9 cellular contexts compared by ENCODE assay signal in the genomic region with DNA sequence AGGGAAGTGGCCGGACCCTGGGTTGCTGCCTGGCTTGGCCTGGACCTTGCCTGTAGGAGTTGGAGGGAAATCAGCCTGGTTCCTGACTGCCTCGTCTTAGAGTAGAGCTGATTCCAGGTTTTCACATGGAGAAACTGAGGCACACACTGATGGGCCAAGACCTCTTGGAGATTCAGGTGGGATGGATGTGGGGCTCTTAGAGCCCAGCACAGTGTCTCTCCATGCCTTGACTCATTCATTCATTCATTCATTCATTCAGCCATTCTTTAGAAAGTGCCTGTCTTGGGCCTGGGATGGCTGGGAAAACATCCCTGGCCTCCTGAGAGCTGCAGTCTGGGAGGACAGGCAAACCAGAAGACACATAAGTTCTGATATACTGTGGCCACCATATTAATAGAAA. TPM values are rescaled to one million over a fixed set of nuclear protein-coding genes. Genes with fewer than 3 reads are reported as not detected.
DNase-seq lines count a peak whose midpoint lies in the region; ATAC-seq, FAIRE-seq and TF ChIP-seq lines count a peak whose summit lies in the region.
"Had no signal": no experiment of that assay in that cellular context is flagged by ENCODE, and none has a peak within 500 bp of the region (broad histone marks: within the 10 kb centered on the region; RNA-seq: fewer than 3 reads in every experiment).

No MANE protein-coding gene starts in this region.

- peaks cover 68% of the 10 kb centered on the region for H3K36me3 Mint-ChIP-seq in CD4-positive, alpha-beta T cell (ENCODE audit: low read depth)

- H3K18ac ChIP-seq in H1 (ENCODE audit: extremely low read depth, low read length), result no peak overlapping the region

- intact Hi-C loops in CD4-positive, alpha-beta T cell (cut with DNase I, micrococcal nuclease), result loop anchor here (5.0 kb wide), 5 partner anchors 43 to 1698 kb away; partner anchors contain the start of genes ENDOG (in 1 of the 2), LRSAM1 (in 1 of the 2), RPL12 (in 1 of the 2) and ZER1 (in 1 of the 2)
- intact Hi-C loops in PC-3 (cut with micrococcal nuclease), result loop anchor here (5.0 kb wide), 1 partner anchor 33 kb away; no protein-coding TSS in a partner anchor

- H3K4me1 ChIP-seq in PC-3 (ENCODE audit: insufficient read depth, low read length) (peaks cover 20% of the 10 kb centered on the region), H1 (replicated peaks in 1 of 4; ENCODE audit: control insufficient read depth in 3 of 4, insufficient read depth in 4 of 4, low read length in 3 of 4) (peaks cover 6 to 33% (median 18%) of the 10 kb centered on the region in 4 experiments), osteoblast (ENCODE audit: insufficient read depth, low read length) (peaks cover 24% of the 10 kb centered on the region)

- peaks cover 32% of the 10 kb centered on the region for H3K79me1 ChIP-seq in H1 (ENCODE audit: low read depth, low read length)

- H2BK5ac ChIP-seq in H1 (ENCODE audit: low read depth, low read length), result 0 out of 2 replicates have a peak overlapping the region, but pooled peaks have one; percentile 72

- no peak overlapping the region for H3K14ac ChIP-seq in H1 (ENCODE audit: insufficient read length)

- no peak for TF ChIP-seq POLR2A in H1 (IDR thresholded peaks at IDR 0.05; ENCODE audit: control extremely low read depth in 1 of 2, low read depth in 2 of 2, low read length in 2 of 2)

- no peak for TF ChIP-seq CTCF in CD4-positive, alpha-beta T cell (IDR thresholded peaks at IDR 0.05)
- TF ChIP-seq CTCF in PC-3 (conservative IDR thresholded peaks at IDR 0.05; ENCODE audit: low read depth, low read length) (no peak), H1 (IDR thresholded peaks at IDR 0.05; ENCODE audit: control extremely low read depth in 1 of 3, insufficient read depth in 1 of 3, low read depth in 1 of 3, low read length in 3 of 3) (no peak), osteoblast (IDR thresholded peaks at IDR 0.05; ENCODE audit: extremely low read depth, low read depth, low read length) (no peak)

- H4K8ac ChIP-seq in H1 (ENCODE audit: extremely low read depth, insufficient read depth, low read length), result no peak overlapping the region

- peaks cover 11% of the 10 kb centered on the region for H4K20me1 ChIP-seq in PC-3 (ENCODE audit: low read length)
- peaks cover 2 to 10% of the 10 kb centered on the region in 2 experiments for H4K20me1 ChIP-seq in H1 (replicated peaks in 1 of 2; ENCODE audit: control insufficient read depth in 1 of 2, insufficient read depth in 2 of 2, low read length in 2 of 2)
- H4K20me1 ChIP-seq in osteoblast (ENCODE audit: insufficient read depth, low read length), result peaks cover 38% of the 10 kb centered on the region

- no peak overlapping the region for H3K56ac ChIP-seq in H1 (replicated peaks; ENCODE audit: insufficient read length, low read depth, low read length)

- H4K5ac ChIP-seq in H1 (ENCODE audit: insufficient read length, low read depth, low read length), result no peak overlapping the region

- H2AFZ ChIP-seq in PC-3 (ENCODE audit: low read length), result no peak overlapping the region
- no peak overlapping the region for H2AFZ ChIP-seq in H1 (ENCODE audit: low read length)
- no peak overlapping the region for H2AFZ ChIP-seq in osteoblast (ENCODE audit: low read length)

- no peak overlapping the region for H2BK12ac ChIP-seq in H1 (ENCODE audit: low read depth, low read length)

- FAIRE-seq in H1 (lab: Jason Lieb, UNC), result no peak

- H3K23me2 ChIP-seq in H1 (ENCODE audit: low read depth, low read length), result peaks cover 6% of the 10 kb centered on the region

- peak overlapping the region; percentile 99 for H3K4me2 ChIP-seq in PC-3 (ENCODE audit: low read length)
- H3K4me2 ChIP-seq in H1 (ENCODE audit: insufficient read depth in 1 of 2, low read depth in 2 of 2, low read length in 2 of 2), result peak overlapping the region in 1 of 2 experiments; percentile 95; a peak in 1 of 4 replicates
- peak overlapping the region; percentile 96 for H3K4me2 ChIP-seq in osteoblast (ENCODE audit: insufficient read depth, low read length)

- no peaks in the 10 kb centered on the region for H3K27me3 Mint-ChIP-seq in CD4-positive, alpha-beta T cell

- H3K27ac Mint-ChIP-seq in CD4-positive, alpha-beta T cell, result peak overlapping the region; percentile 90

- no peak overlapping the region for H3K27ac ChIP-seq in CD4-positive, alpha-beta T cell (ENCODE audit: low read depth, low read length)
- H3K27ac ChIP-seq in PC-3 (ENCODE audit: low read length), result no peak overlapping the region
- no peak overlapping the region for H3K27ac ChIP-seq in H1 (ENCODE audit: low read depth, low read length)
- H3K27ac ChIP-seq in osteoblast (ENCODE audit: low read depth, low read length), result no peak overlapping the region

- TF ChIP-seq EP300 in H1 (IDR thresholded peaks at IDR 0.05; ENCODE audit: borderline replicate concordance in 1 of 2, low read depth in 2 of 2, low read length in 2 of 2), result no peak

- CTCF ChIA-PET in CD4-positive, alpha-beta T cell (lab: Charles Lee), result no interaction called here
- CTCF ChIA-PET in PC-3 (lab: Charles Lee), result no interaction called here
- CTCF ChIA-PET in H1 (lab: Charles Lee; ENCODE audit: partially characterized antibody), result no interaction called here

- no peaks in the 10 kb centered on the region for H3K9me3 Mint-ChIP-seq in CD4-positive, alpha-beta T cell

- POLR2A ChIA-PET in CD4-positive, alpha-beta T cell (lab: Charles Lee), result interaction anchor here (1.4 kb wide), 1 partner anchor 18 kb away, joined by 5 read pairs; no protein-coding TSS in a partner anchor
- POLR2A ChIA-PET in PC-3 (lab: Charles Lee; ENCODE audit: unreplicated experiment) (no interaction called here), H1 (lab: Charles Lee; ENCODE audit: partially characterized antibody) (interaction anchor here (0.9 to 1.4 kb wide), 3 partner anchors 37 to 91 kb away, joined by 3 to 4 read pairs (median 3); partner anchors contain the start of gene PHYHD1)

- peaks cover 84% of the 10 kb centered on the region for H3K79me2 ChIP-seq in PC-3 (ENCODE audit: low read length)
- H3K79me2 ChIP-seq in H1 (ENCODE audit: control insufficient read depth in 1 of 2, insufficient read depth in 2 of 2, low read length in 2 of 2), result peaks cover 25 to 83% of the 10 kb centered on the region in 2 experiments
- H3K79me2 ChIP-seq in osteoblast (ENCODE audit: insufficient read depth, low read length), result peaks cover 82% of the 10 kb centered on the region

- no TSS peak for BruUV-seq in PC-3 (replicated peaks; lab: Mats Ljungman, UMichigan)

- no peak overlapping the region for H3K4ac ChIP-seq in H1 (replicated peaks; ENCODE audit: insufficient read length, low read depth, low read length)

- no peak overlapping the region for H3K23ac ChIP-seq in H1 (ENCODE audit: insufficient read length)

- no peak overlapping the region for H3K9ac ChIP-seq in PC-3 (ENCODE audit: low read length)
- no peak overlapping the region; a peak in 1 of 7 replicates for H3K9ac ChIP-seq in H1 (replicated peaks in 1 of 4; ENCODE audit: extremely low read depth in 1 of 4, low read depth in 3 of 4, low read length in 3 of 4)

- 0 out of 2 replicates have a peak overlapping the region, but pooled peaks have one; percentile 28 for H2AK5ac ChIP-seq in H1 (ENCODE audit: low read depth, low read length)

- no peak for DNase-seq in CD4-positive, alpha-beta T cell
- DNase-seq in PC-3 (no peak), H1 (ENCODE audit: low read depth in 1 of 2, low spot score in 2 of 2) (no peak), osteoblast (ENCODE audit: insufficient read length, low spot score, missing footprints) (peak; percentile 13), SHP77 (lab: John Stamatoyannopoulos, UW) (no peak), NCI-H1048 (lab: John Stamatoyannopoulos, UW) (no peak), DMS153 (lab: John Stamatoyannopoulos, UW) (no peak)
- DNase-seq: EL had no signal

- no peak overlapping the region for H2BK15ac ChIP-seq in H1 (ENCODE audit: low read length)

- no peaks in the 10 kb centered on the region for H3K27me3 ChIP-seq in CD4-positive, alpha-beta T cell (ENCODE audit: control insufficient read depth, insufficient read depth, low read length)
- H3K27me3 ChIP-seq in PC-3 (ENCODE audit: low read length) (no peaks in the 10 kb centered on the region), H1 (replicated peaks in 1 of 4; ENCODE audit: control insufficient read depth in 3 of 4, extremely low read depth in 1 of 4, insufficient read depth in 3 of 4, low read length in 3 of 4) (no peaks in the 10 kb centered on the region), osteoblast (ENCODE audit: insufficient read depth, low read length) (no peaks in the 10 kb centered on the region)

- H3K4me1 Mint-ChIP-seq in CD4-positive, alpha-beta T cell (ENCODE audit: low read depth), result peaks cover 79% of the 10 kb centered on the region

- H2BK20ac ChIP-seq in H1 (ENCODE audit: low read length), result no peak overlapping the region; the same call in 1 of the 2 replicates

- no peak overlapping the region for H4K91ac ChIP-seq in H1 (replicated peaks; ENCODE audit: insufficient read length, low read length)

- no peaks in the 10 kb centered on the region for H3K9me3 ChIP-seq in CD4-positive, alpha-beta T cell (ENCODE audit: control insufficient read depth, low read length)
- H3K9me3 ChIP-seq in PC-3 (ENCODE audit: low read length) (no peaks in the 10 kb centered on the region), H1 (ENCODE audit: insufficient read depth in 2 of 2, low read depth in 1 of 2, low read length in 1 of 2) (no peaks in the 10 kb centered on the region), osteoblast (ENCODE audit: low read depth, low read length) (no peaks in the 10 kb centered on the region)

- no peak for ATAC-seq in CD4-positive, alpha-beta T cell (ENCODE audit: poor library complexity)
- ATAC-seq in PC-3, result no peak
- no peak for ATAC-seq in HG03039 (IDR thresholded peaks at IDR 0.05; ENCODE audit: unreplicated experiment)

- no peaks in the 10 kb centered on the region for H3K9me2 ChIP-seq in PC-3 (replicated peaks; ENCODE audit: low read length)

- H3K4me3 Mint-ChIP-seq in CD4-positive, alpha-beta T cell, result peak overlapping the region; percentile 98

- no peak for TF ChIP-seq RAD21 in H1 (IDR thresholded peaks at IDR 0.05 in 1 of 2, conservative IDR thresholded peaks at IDR 0.05 in 1 of 2; ENCODE audit: low read depth in 2 of 2, low read length in 2 of 2)

- no peaks in the 10 kb centered on the region for H3F3A ChIP-seq in PC-3 (ENCODE audit: low read length, unreplicated experiment)

- H2BK120ac ChIP-seq in H1 (replicated peaks; ENCODE audit: low read depth, low read length), result no peak overlapping the region

- peak overlapping the region; percentile 100; the same call in 1 of the 2 replicates for H3K4me3 ChIP-seq in PC-3 (ENCODE audit: low read length)
- H3K4me3 ChIP-seq in H1 (ENCODE audit: extremely low read depth in 1 of 4, insufficient read depth in 2 of 4, low read depth in 3 of 4, low read length in 4 of 4), result no peak overlapping the region
- H3K4me3 ChIP-seq in osteoblast (ENCODE audit: insufficient read depth, low read length), result no peak overlapping the region

- 91% methylated on average over 2 of the region's 2 CpGs; no CpG with 5 or more reads in 1 of the 2 experiments for WGBS in H1 (ENCODE audit: extremely low coverage in 1 of 2, insufficient coverage in 1 of 2, insufficient read length in 1 of 2, insufficient replicate concordance in 2 of 2, low coverage in 1 of 2, low lambda C conversion rate in 2 of 2, missing lambda C conversion rate in 1 of 2), 2 experiments

- peaks cover 18% of the 10 kb centered on the region for H3K36me3 ChIP-seq in PC-3 (ENCODE audit: low read depth, low read length)
- H3K36me3 ChIP-seq in H1 (ENCODE audit: control insufficient read depth in 2 of 4, insufficient read depth in 4 of 4, low read length in 3 of 4), result peaks cover 3 to 19% (median 9%) of the 10 kb centered on the region in 4 experiments
- H3K36me3 ChIP-seq in osteoblast (ENCODE audit: insufficient read depth, low read length), result peaks cover 24% of the 10 kb centered on the region

RNA-seq across cellular contexts. Expression of gene LRRC8A, which starts 2.2 kb away (rescaled TPM):
- total RNA-seq in CD4-positive, alpha-beta T cell, result 10 to 100 TPM; 35.0 to 35.8 TPM
- total RNA-seq in PC-3 (2014; rRNA removed) (58.9 and 65.5 TPM in 2 replicates), osteoblast (38.0 and 39.8 TPM in 2 replicates)
- 103 and 106 TPM in 2 replicates for total RNA-seq in H1 (2021; fragmentation: NEBNext Ultra II Directional; extraction: Animal tissue kit (Norgen Biotek cat#: 25700))
- 111 and 114 TPM in 2 replicates for polyA plus RNA-seq in H1 (2011; rRNA removed)
- polyA plus RNA-seq in H1 (2011; cell fraction: cytosol; rRNA removed), result 84.5 TPM
- polyA plus RNA-seq in H1 (2011; cell fraction: nucleus; rRNA removed), result 94.4 TPM
- 49.6 to 86.2 TPM (median 81.7 TPM) in 4 replicates for polyA plus RNA-seq in H1 (2012, experiment 1 of 2)
- 72.4 TPM for polyA plus RNA-seq in H1 (2012, experiment 2 of 2)
- polyA plus RNA-seq in H1 (2013, experiment 1 of 2), result 116 TPM
- 125 TPM for polyA plus RNA-seq in H1 (2013, experiment 2 of 2)
- 141 and 144 TPM in 2 replicates for polyA minus RNA-seq in H1 (2011; rRNA and poly(A)+ RNA removed)
- polyA minus RNA-seq in H1 (2011; cell fraction: cytosol; rRNA and poly(A)+ RNA removed), result 62.6 TPM
- 53.8 TPM for polyA minus RNA-seq in H1 (2011; cell fraction: nucleus; rRNA and poly(A)+ RNA removed)

RNA-seq across cellular contexts. Expression of gene KYAT1, which starts 2.4 kb away (rescaled TPM):
- 1 to 10 TPM; 2.8 to 4.7 TPM for total RNA-seq in CD4-positive, alpha-beta T cell
- total RNA-seq in PC-3 (2014; rRNA removed), result 7.4 and 12.9 TPM in 2 replicates
- total RNA-seq in H1 (2021; fragmentation: NEBNext Ultra II Directional; extraction: Animal tissue kit (Norgen Biotek cat#: 25700)), result 28.5 and 30.4 TPM in 2 replicates
- 42.2 and 56.6 TPM in 2 replicates for polyA plus RNA-seq in H1 (2011; rRNA removed)
- 49.2 TPM for polyA plus RNA-seq in H1 (2011; cell fraction: cytosol; rRNA removed)
- 133 TPM for polyA plus RNA-seq in H1 (2011; cell fraction: nucleus; rRNA removed)
- polyA plus RNA-seq in H1 (2012, experiment 1 of 2), result 24.5 to 34.8 TPM (median 33.7 TPM) in 4 replicates
- polyA plus RNA-seq in H1 (2012, experiment 2 of 2), result 46.6 TPM
- 20.9 TPM for polyA plus RNA-seq in H1 (2013, experiment 1 of 2)
- polyA plus RNA-seq in H1 (2013, experiment 2 of 2), result 20.5 TPM
- 21.4 and 28.1 TPM in 2 replicates for polyA minus RNA-seq in H1 (2011; rRNA and poly(A)+ RNA removed)
- 15.2 TPM for polyA minus RNA-seq in H1 (2011; cell fraction: cytosol; rRNA and poly(A)+ RNA removed)
- polyA minus RNA-seq in H1 (2011; cell fraction: nucleus; rRNA and poly(A)+ RNA removed), result 14.7 TPM
- total RNA-seq in osteoblast, result 3.3 and 4.7 TPM in 2 replicates

RNA-seq across cellular contexts. Expression of gene PHYHD1, which starts 36.6 kb away (rescaled TPM):
- total RNA-seq in CD4-positive, alpha-beta T cell, result 1 to 10 TPM; 1.6 to 2.6 TPM
- total RNA-seq in PC-3 (2014; rRNA removed), result 1.6 TPM in 1 of 2 replicates, not detected in the other
- total RNA-seq in H1 (2021; fragmentation: NEBNext Ultra II Directional; extraction: Animal tissue kit (Norgen Biotek cat#: 25700)), result 14.1 and 18.1 TPM in 2 replicates
- polyA plus RNA-seq in H1 (2011; rRNA removed), result 25.6 and 33.2 TPM in 2 replicates
- polyA plus RNA-seq in H1 (2011; cell fraction: cytosol; rRNA removed), result 27.0 TPM
- 47.0 TPM for polyA plus RNA-seq in H1 (2011; cell fraction: nucleus; rRNA removed)
- polyA plus RNA-seq in H1 (2012, experiment 1 of 2), result 15.4 to 23.4 TPM (median 22.4 TPM) in 4 replicates
- 20.9 TPM for polyA plus RNA-seq in H1 (2012, experiment 2 of 2)
- 15.8 TPM for polyA plus RNA-seq in H1 (2013, experiment 1 of 2)
- 15.1 TPM for polyA plus RNA-seq in H1 (2013, experiment 2 of 2)
- polyA minus RNA-seq in H1 (2011; rRNA and poly(A)+ RNA removed), result 12.7 and 23.7 TPM in 2 replicates
- 16.1 TPM for polyA minus RNA-seq in H1 (2011; cell fraction: cytosol; rRNA and poly(A)+ RNA removed)
- 15.4 TPM for polyA minus RNA-seq in H1 (2011; cell fraction: nucleus; rRNA and poly(A)+ RNA removed)
- 7.6 and 8.0 TPM in 2 replicates for total RNA-seq in osteoblast

RNA-seq across cellular contexts. Expression of gene SPOUT1, which starts 54.6 kb away (rescaled TPM):
- total RNA-seq in CD4-positive, alpha-beta T cell, result 10 to 100 TPM; 22.2 to 27.6 TPM
- total RNA-seq in PC-3 (2014; rRNA removed), result 27.2 and 30.5 TPM in 2 replicates
- 73.4 and 77.8 TPM in 2 replicates for total RNA-seq in H1 (2021; fragmentation: NEBNext Ultra II Directional; extraction: Animal tissue kit (Norgen Biotek cat#: 25700))
- polyA plus RNA-seq in H1 (2011; rRNA removed), result 69.2 and 100 TPM in 2 replicates
- 55.2 TPM for polyA plus RNA-seq in H1 (2011; cell fraction: cytosol; rRNA removed)
- 108 TPM for polyA plus RNA-seq in H1 (2011; cell fraction: nucleus; rRNA removed)
- 46.8 to 62.2 TPM (median 51.5 TPM) in 4 replicates for polyA plus RNA-seq in H1 (2012, experiment 1 of 2)
- polyA plus RNA-seq in H1 (2012, experiment 2 of 2), result 32.7 TPM
- polyA plus RNA-seq in H1 (2013, experiment 1 of 2), result 21.3 TPM
- 20.5 TPM for polyA plus RNA-seq in H1 (2013, experiment 2 of 2)
- 42.9 and 47.9 TPM in 2 replicates for polyA minus RNA-seq in H1 (2011; rRNA and poly(A)+ RNA removed)
- polyA minus RNA-seq in H1 (2011; cell fraction: cytosol; rRNA and poly(A)+ RNA removed), result 30.8 TPM
- 58.3 TPM for polyA minus RNA-seq in H1 (2011; cell fraction: nucleus; rRNA and poly(A)+ RNA removed)
- 10.1 and 10.3 TPM in 2 replicates for total RNA-seq in osteoblast
